7 cellular contexts compared by ENCODE assay signal in genomic region chrX:153744210-153745066, GRCh38. TPM values are rescaled to one million over a fixed set of nuclear protein-coding genes. Genes with fewer than 3 reads are reported as not detected.
DNase-seq lines count a peak whose midpoint lies in the region; ATAC-seq and TF ChIP-seq lines count a peak whose summit lies in the region.
"Had no signal": no experiment of that assay in that cellular context is flagged by ENCODE, and none has a peak within 500 bp of the region (broad histone marks: within the 10 kb centered on the region; RNA-seq: fewer than 3 reads in every experiment).

No MANE protein-coding gene starts in this region.

- H3K9me3 Mint-ChIP-seq in mesothelial cell of epicardium: peaks cover 10% of the 10 kb centered on the region

- H3K4me1 Mint-ChIP-seq in mesothelial cell of epicardium: peaks cover 12% of the 10 kb centered on the region

- H3K4me3 ChIP-seq in DOHH2 (ENCODE audit: low read length) (no peak overlapping the region), WERI-Rb-1 (ENCODE audit: low read depth, low read length) (no peak overlapping the region)

- peak; percentile 47 for TF ChIP-seq CTCF in DOHH2 (IDR thresholded peaks at IDR 0.05; ENCODE audit: low read depth, low read length, poor library complexity, severe bottlenecking)
- peak; percentile 73 for TF ChIP-seq CTCF in WERI-Rb-1 (IDR thresholded peaks at IDR 0.05; ENCODE audit: low read depth, low read length)
- TF ChIP-seq CTCF in mesothelial cell of epicardium (IDR thresholded peaks at IDR 0.05; ENCODE audit: unreplicated experiment): no peak

- peak overlapping the region; percentile 16 for H3K27ac Mint-ChIP-seq in mesothelial cell of epicardium

- no peaks in the 10 kb centered on the region for H3K9me2 ChIP-seq in DOHH2 (replicated peaks; ENCODE audit: control insufficient read depth, low read length)

- no peak for ATAC-seq in HG03095 (IDR thresholded peaks at IDR 0.05; ENCODE audit: unreplicated experiment)
- ATAC-seq in GM21381 (IDR thresholded peaks at IDR 0.05; ENCODE audit: unreplicated experiment): no peak

- H3K27me3 ChIP-seq in DOHH2 (ENCODE audit: control insufficient read depth, low read length): no peaks in the 10 kb centered on the region
- peaks cover 2% of the 10 kb centered on the region for H3K27me3 ChIP-seq in WERI-Rb-1 (ENCODE audit: insufficient read depth, low read depth, severe bottlenecking)

- no peaks in the 10 kb centered on the region for H4K20me1 ChIP-seq in DOHH2 (ENCODE audit: control insufficient read depth, insufficient read depth, low read depth, low read length)

- no peaks in the 10 kb centered on the region for H3K27me3 Mint-ChIP-seq in mesothelial cell of epicardium (ENCODE audit: low read depth)

- H3K4me3 Mint-ChIP-seq in mesothelial cell of epicardium: peak overlapping the region; percentile 66

- H3K79me2 ChIP-seq in DOHH2 (ENCODE audit: control insufficient read depth, low read length): no peaks in the 10 kb centered on the region

- H3K27ac ChIP-seq in DOHH2 (ENCODE audit: low read depth, low read length) (no peak overlapping the region), WERI-Rb-1 (peak overlapping the region; percentile 24; the same call in 1 of the 2 replicates)

- peaks cover 3% of the 10 kb centered on the region for H3K36me3 Mint-ChIP-seq in mesothelial cell of epicardium

- peaks cover 6% of the 10 kb centered on the region for H3K4me1 ChIP-seq in DOHH2 (ENCODE audit: control insufficient read depth, low read length)

- no peak overlapping the region for H3K4me2 ChIP-seq in DOHH2 (ENCODE audit: low read length)

- H3F3A ChIP-seq in DOHH2 (ENCODE audit: control insufficient read depth, insufficient read depth): no peaks in the 10 kb centered on the region

- H3K9me3 ChIP-seq in DOHH2 (ENCODE audit: control insufficient read depth, insufficient read depth, low read length) (no peaks in the 10 kb centered on the region), WERI-Rb-1 (ENCODE audit: severe bottlenecking) (no peaks in the 10 kb centered on the region)

- H3K36me3 ChIP-seq in DOHH2 (ENCODE audit: control insufficient read depth, low read length) (no peaks in the 10 kb centered on the region), WERI-Rb-1 (0 out of 2 replicates have a peak, but pooled peaks cover 1% of the 10 kb centered on the region)

- DNase-seq in WERI-Rb-1 (peak; percentile 59), mesothelial cell of epicardium (ENCODE audit: low spot score in 2 of 2, unreplicated experiment in 2 of 2) (no peak), T1000 (lab: John Stamatoyannopoulos, UW) (no peak)
- DNase-seq: central memory CD4-positive, alpha-beta T cell had no signal

RNA-seq across cellular contexts. Expression of gene PLXNB3, which starts 19.6 kb away (rescaled TPM):
- 3.6 to 4.3 TPM (median 4.3 TPM) in 3 replicates for total RNA-seq in mesothelial cell of epicardium

RNA-seq across cellular contexts. Expression of gene ABCD1, which starts 19.8 kb away (rescaled TPM):
- total RNA-seq in mesothelial cell of epicardium: 15.4 to 18.3 TPM (median 15.4 TPM) in 3 replicates

RNA-seq across cellular contexts. Expression of gene BCAP31, which starts 20.3 kb away (rescaled TPM):
- total RNA-seq in mesothelial cell of epicardium: 116 to 121 TPM (median 118 TPM) in 3 replicates

RNA-seq across cellular contexts. Expression of gene SRPK3, which starts 36.4 kb away (rescaled TPM):
- 0.14 to 0.16 TPM in 2 of 3 replicates, not detected in the other for total RNA-seq in mesothelial cell of epicardium

RNA-seq across cellular contexts. Expression of gene IDH3G, which starts 49.7 kb away (rescaled TPM):
- total RNA-seq in mesothelial cell of epicardium: 49.6 to 55.0 TPM (median 53.5 TPM) in 3 replicates
